In genomic region chr3:185677146-185677829, GRCh38 we compare ENCODE assay signal across 9 cellular contexts.
A peak's percentile ranks its signal among the peaks of the same experiment; 100 is the strongest.
DNase-seq lines count a peak whose midpoint lies in the region; ATAC-seq and TF ChIP-seq lines count a peak whose summit lies in the region.
"Had no signal": no experiment of that assay in that cellular context is flagged by ENCODE, and none has a peak within 500 bp of the region (broad histone marks: within the 10 kb centered on the region; RNA-seq: fewer than 3 reads in every experiment).

No MANE protein-coding gene starts in this region.

- TF ChIP-seq CTCF in HFF-Myc (IDR thresholded peaks at IDR 0.05; ENCODE audit: low read depth, low read length, missing control alignments) (peak; percentile 68), lower leg skin (IDR thresholded peaks at IDR 0.05) (no peak)

- no peak for TF ChIP-seq POLR2A in lower leg skin (IDR thresholded peaks at IDR 0.05)

- DNase-seq in DMS53 (lab: John Stamatoyannopoulos, UW) = peak; percentile 73
- peak; percentile 67 for DNase-seq in HFF-Myc (ENCODE audit: extremely low read depth, low read depth)
- peak; percentile 62 for DNase-seq in NOMO-1 treated with dmso at 0.1 percent for 144 hours (lab: John Stamatoyannopoulos, UW; ENCODE audit: unreplicated experiment)
- peak; percentile 91 for DNase-seq in dermis blood vessel endothelial cell
- peak; percentile 78 for DNase-seq in myocyte (ENCODE audit: low read depth)
- DNase-seq in lower leg skin (ENCODE audit: low spot score in 2 of 2) = no peak
- no peak for DNase-seq in activated naive CD4-positive, alpha-beta T cell (lab: John Stamatoyannopoulos, UW)
- DNase-seq: activated B cell treated with CpG ODN at 0.5 μM for 24 hours had no signal

- no peak for ATAC-seq in HG03175 (IDR thresholded peaks at IDR 0.05; ENCODE audit: unreplicated experiment)

- intact Hi-C loops in lower leg skin (cut with DNase I; ENCODE audit: low total_unique reads) = no loop called here

- H3K4me3 ChIP-seq in HFF-Myc (replicated peaks; ENCODE audit: low read depth, low read length) = no peak overlapping the region
- no peak overlapping the region for H3K4me3 ChIP-seq in lower leg skin (ENCODE audit: low read depth, poor library complexity, severe bottlenecking)

- 38 to 53% methylated on average over 1 of the region's 1 CpG for WGBS in lower leg skin, 2 donors

Comparison
In these comparisons a context has a peak if more than half of its experiments do, and no peak if none do; other contexts are left out.
1. DNase-seq: peak in DMS53 (single experiment), HFF-Myc (single experiment), NOMO-1 treated with dmso at 0.1 percent for 144 hours (single experiment), dermis blood vessel endothelial cell (single experiment) and myocyte (single experiment); none in lower leg skin (0 of 2) and activated naive CD4-positive, alpha-beta T cell (0 of 4).